8 cellular contexts compared by ENCODE assay signal in the genomic region with DNA sequence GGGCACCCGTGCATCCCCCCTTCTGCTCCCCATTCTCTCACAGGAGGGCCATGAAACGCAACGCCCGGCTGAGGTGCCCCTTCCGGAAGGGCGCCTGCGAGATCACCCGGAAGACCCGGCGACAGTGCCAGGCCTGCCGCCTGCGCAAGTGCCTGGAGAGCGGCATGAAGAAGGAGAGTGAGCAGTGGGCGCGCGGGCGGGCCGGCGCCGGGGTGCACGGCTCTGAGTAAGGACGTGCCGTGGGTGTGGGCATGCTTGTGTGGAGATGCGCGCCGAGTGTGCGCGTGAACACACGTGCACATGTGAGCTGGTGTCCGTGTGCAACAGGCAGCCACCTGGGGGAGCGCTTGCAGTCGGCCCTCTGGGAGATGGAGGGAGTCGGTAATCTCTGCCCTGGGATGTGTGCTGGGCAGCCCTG. TPM values are rescaled to one million over a fixed set of nuclear protein-coding genes. Genes with fewer than 3 reads are reported as not detected.
DNase-seq lines count a peak whose midpoint lies in the region; ATAC-seq and TF ChIP-seq lines count a peak whose summit lies in the region.

No MANE protein-coding gene starts in this region.

- POLR2A ChIA-PET in activated B cell treated with CpG ODN at 0.5 μM for 24 hours (lab: Charles Lee) = interaction anchor here (0.7 to 2.6 kb wide), 4 partner anchors 89 to 285 kb away, joined by 3 to 10 read pairs (median 3); partner anchors contain the start of gene GSK3B

- CTCF ChIA-PET in activated B cell treated with CpG ODN at 0.5 μM for 24 hours (lab: Charles Lee) = no interaction called here

- H3K4me3 ChIP-seq in mucosa of rectum (ENCODE audit: low read length in 2 of 2) = peak overlapping the region; percentile 57 to 68

- no peak for TF ChIP-seq CTCF in activated B cell treated with CpG ODN at 0.5 μM for 24 hours (IDR thresholded peaks at IDR 0.05)

- no peak overlapping the region for H3K9ac ChIP-seq in mucosa of rectum (ENCODE audit: low read depth in 1 of 2, low read length in 2 of 2)

- H3K27me3 Mint-ChIP-seq in activated B cell treated with CpG ODN at 0.5 μM for 24 hours = no peaks in the 10 kb centered on the region
- no peaks in the 10 kb centered on the region for H3K27me3 Mint-ChIP-seq in stimulated activated naive CD8-positive, alpha-beta T cell treated with anti-CD3 and anti-CD28 coated beads, Interleukin-15, Interleukin-2, amounts not matched to agents 100 ng/mL and 50 ng/mL, for 24 hours

- H3K9me3 Mint-ChIP-seq in activated B cell treated with CpG ODN at 0.5 μM for 24 hours = no peaks in the 10 kb centered on the region
- no peaks in the 10 kb centered on the region for H3K9me3 Mint-ChIP-seq in stimulated activated naive CD8-positive, alpha-beta T cell treated with anti-CD3 and anti-CD28 coated beads, Interleukin-15, Interleukin-2, amounts not matched to agents 100 ng/mL and 50 ng/mL, for 24 hours

- H3K27me3 ChIP-seq in mucosa of rectum (ENCODE audit: control insufficient read depth in 2 of 2, insufficient read depth in 2 of 2, low read length in 2 of 2) = no peaks in the 10 kb centered on the region

- peak; percentile 30 for ATAC-seq in Right ventricle myocardium inferior
- peak; percentile 72 for ATAC-seq in HG03066 (IDR thresholded peaks at IDR 0.05; ENCODE audit: low read depth, unreplicated experiment)
- peak; percentile 85 for ATAC-seq in activated B cell treated with CpG ODN at 0.5 μM for 24 hours (ENCODE audit: low read depth)

- peak overlapping the region; percentile 75 for H3K27ac Mint-ChIP-seq in activated B cell treated with CpG ODN at 0.5 μM for 24 hours
- peak overlapping the region; percentile 78 for H3K27ac Mint-ChIP-seq in stimulated activated naive CD8-positive, alpha-beta T cell treated with anti-CD3 and anti-CD28 coated beads, Interleukin-15, Interleukin-2, amounts not matched to agents 100 ng/mL and 50 ng/mL, for 24 hours

- H3K27ac ChIP-seq in mucosa of rectum (ENCODE audit: low read depth in 2 of 2, low read length in 2 of 2) = no peak overlapping the region

- H3K36me3 ChIP-seq in mucosa of rectum (ENCODE audit: control insufficient read depth in 2 of 2, insufficient read depth in 2 of 2, low read length in 2 of 2) = peaks cover 10 to 14% of the 10 kb centered on the region in 2 donors

- H3K36me3 Mint-ChIP-seq in activated B cell treated with CpG ODN at 0.5 μM for 24 hours (ENCODE audit: low read depth) = peaks cover 3% of the 10 kb centered on the region
- no peaks in the 10 kb centered on the region for H3K36me3 Mint-ChIP-seq in stimulated activated naive CD8-positive, alpha-beta T cell treated with anti-CD3 and anti-CD28 coated beads, Interleukin-15, Interleukin-2, amounts not matched to agents 100 ng/mL and 50 ng/mL, for 24 hours (ENCODE audit: low read depth)

- peak; percentile 75 for DNase-seq in Right ventricle myocardium inferior (ENCODE audit: missing footprints)
- DNase-seq in cardiac septum (ENCODE audit: low spot score) = no peak
- peak; percentile 51 for DNase-seq in activated B cell treated with CpG ODN at 0.5 μM for 24 hours
- peak; percentile 33 for DNase-seq in cerebellum (ENCODE audit: low spot score)
- no peak for DNase-seq in superior temporal gyrus (ENCODE audit: extremely low spot score)

- peak overlapping the region; percentile 90 for H3K4me3 Mint-ChIP-seq in activated B cell treated with CpG ODN at 0.5 μM for 24 hours
- peak overlapping the region; percentile 70 for H3K4me3 Mint-ChIP-seq in stimulated activated naive CD8-positive, alpha-beta T cell treated with anti-CD3 and anti-CD28 coated beads, Interleukin-15, Interleukin-2, amounts not matched to agents 100 ng/mL and 50 ng/mL, for 24 hours

- intact Hi-C loops in Right ventricle myocardium inferior (cut with DNase I) = loop anchor here (10.0 kb wide), 1 partner anchor 95 kb away; no protein-coding TSS in a partner anchor
- intact Hi-C loops in cardiac septum (cut with DNase I) = no loop called here
- intact Hi-C loops in activated B cell treated with CpG ODN at 0.5 μM for 24 hours (cut with micrococcal nuclease) = loop anchor here (1.0 to 2.0 kb wide), 2 partner anchors 109 to 284 kb away; partner anchors contain the start of gene GSK3B

- peaks cover 9% of the 10 kb centered on the region for H3K4me1 Mint-ChIP-seq in activated B cell treated with CpG ODN at 0.5 μM for 24 hours
- peaks cover 11% of the 10 kb centered on the region for H3K4me1 Mint-ChIP-seq in stimulated activated naive CD8-positive, alpha-beta T cell treated with anti-CD3 and anti-CD28 coated beads, Interleukin-15, Interleukin-2, amounts not matched to agents 100 ng/mL and 50 ng/mL, for 24 hours (ENCODE audit: low read depth)

- H3K9me3 ChIP-seq in mucosa of rectum (ENCODE audit: control insufficient read depth in 2 of 2, low read length in 2 of 2) = no peaks in the 10 kb centered on the region

- H3K4me1 ChIP-seq in mucosa of rectum (ENCODE audit: control insufficient read depth in 2 of 2, insufficient read depth in 2 of 2, low read length in 2 of 2) = no peaks in the 10 kb centered on the region

RNA-seq across cellular contexts. Expression of gene NR1I2, which starts 28.1 kb away (rescaled TPM):
- total RNA-seq in Right ventricle myocardium inferior (not detected), cardiac septum (0.08 TPM), activated B cell treated with CpG ODN at 0.5 μM for 24 hours (1.1 and 1.2 TPM in 2 replicates), cerebellum (0.36 TPM)

Comparison
In these comparisons a context has a peak if more than half of its experiments do, and no peak if none do; other contexts are left out.
1. DNase-seq: peak in Right ventricle myocardium inferior (single experiment), activated B cell treated with CpG ODN at 0.5 μM for 24 hours (single experiment) and cerebellum (single experiment); none in cardiac septum (single experiment) and superior temporal gyrus (single experiment).
2. ATAC-seq: peak in every context shown above with its lines; median percentile 85 in activated B cell treated with CpG ODN at 0.5 μM for 24 hours; 72 in HG03066; 30 in Right ventricle myocardium inferior.